In the genomic region with DNA sequence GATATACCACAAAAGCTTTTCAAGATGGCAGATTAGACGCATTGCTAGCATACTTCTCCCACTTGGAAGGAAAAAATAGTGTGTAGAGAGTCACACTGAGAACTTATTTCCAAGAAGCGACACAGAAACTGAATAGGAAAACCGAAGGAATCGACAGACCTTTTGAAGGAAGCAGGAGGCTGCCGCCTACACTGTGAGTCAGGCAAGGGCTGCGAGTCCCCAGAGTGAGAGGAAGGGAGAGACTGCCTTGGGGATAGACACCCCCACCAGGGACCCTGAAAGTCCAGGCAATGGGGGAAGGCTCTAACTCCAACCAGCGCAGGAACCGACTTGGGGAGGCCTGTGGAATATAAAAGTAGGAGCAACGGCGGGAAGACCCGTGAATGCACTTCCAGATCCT, we compare ENCODE assay signal across 1 cellular context.
TF ChIP-seq lines count a peak whose summit lies in the region.

No MANE protein-coding gene starts in this region.

TF ChIP-seq in H1, 55 proteins besides CTCF, POLR2A, EP300 and RAD21 (continued from another document):
- TF ChIP-seq, protein P1, sequence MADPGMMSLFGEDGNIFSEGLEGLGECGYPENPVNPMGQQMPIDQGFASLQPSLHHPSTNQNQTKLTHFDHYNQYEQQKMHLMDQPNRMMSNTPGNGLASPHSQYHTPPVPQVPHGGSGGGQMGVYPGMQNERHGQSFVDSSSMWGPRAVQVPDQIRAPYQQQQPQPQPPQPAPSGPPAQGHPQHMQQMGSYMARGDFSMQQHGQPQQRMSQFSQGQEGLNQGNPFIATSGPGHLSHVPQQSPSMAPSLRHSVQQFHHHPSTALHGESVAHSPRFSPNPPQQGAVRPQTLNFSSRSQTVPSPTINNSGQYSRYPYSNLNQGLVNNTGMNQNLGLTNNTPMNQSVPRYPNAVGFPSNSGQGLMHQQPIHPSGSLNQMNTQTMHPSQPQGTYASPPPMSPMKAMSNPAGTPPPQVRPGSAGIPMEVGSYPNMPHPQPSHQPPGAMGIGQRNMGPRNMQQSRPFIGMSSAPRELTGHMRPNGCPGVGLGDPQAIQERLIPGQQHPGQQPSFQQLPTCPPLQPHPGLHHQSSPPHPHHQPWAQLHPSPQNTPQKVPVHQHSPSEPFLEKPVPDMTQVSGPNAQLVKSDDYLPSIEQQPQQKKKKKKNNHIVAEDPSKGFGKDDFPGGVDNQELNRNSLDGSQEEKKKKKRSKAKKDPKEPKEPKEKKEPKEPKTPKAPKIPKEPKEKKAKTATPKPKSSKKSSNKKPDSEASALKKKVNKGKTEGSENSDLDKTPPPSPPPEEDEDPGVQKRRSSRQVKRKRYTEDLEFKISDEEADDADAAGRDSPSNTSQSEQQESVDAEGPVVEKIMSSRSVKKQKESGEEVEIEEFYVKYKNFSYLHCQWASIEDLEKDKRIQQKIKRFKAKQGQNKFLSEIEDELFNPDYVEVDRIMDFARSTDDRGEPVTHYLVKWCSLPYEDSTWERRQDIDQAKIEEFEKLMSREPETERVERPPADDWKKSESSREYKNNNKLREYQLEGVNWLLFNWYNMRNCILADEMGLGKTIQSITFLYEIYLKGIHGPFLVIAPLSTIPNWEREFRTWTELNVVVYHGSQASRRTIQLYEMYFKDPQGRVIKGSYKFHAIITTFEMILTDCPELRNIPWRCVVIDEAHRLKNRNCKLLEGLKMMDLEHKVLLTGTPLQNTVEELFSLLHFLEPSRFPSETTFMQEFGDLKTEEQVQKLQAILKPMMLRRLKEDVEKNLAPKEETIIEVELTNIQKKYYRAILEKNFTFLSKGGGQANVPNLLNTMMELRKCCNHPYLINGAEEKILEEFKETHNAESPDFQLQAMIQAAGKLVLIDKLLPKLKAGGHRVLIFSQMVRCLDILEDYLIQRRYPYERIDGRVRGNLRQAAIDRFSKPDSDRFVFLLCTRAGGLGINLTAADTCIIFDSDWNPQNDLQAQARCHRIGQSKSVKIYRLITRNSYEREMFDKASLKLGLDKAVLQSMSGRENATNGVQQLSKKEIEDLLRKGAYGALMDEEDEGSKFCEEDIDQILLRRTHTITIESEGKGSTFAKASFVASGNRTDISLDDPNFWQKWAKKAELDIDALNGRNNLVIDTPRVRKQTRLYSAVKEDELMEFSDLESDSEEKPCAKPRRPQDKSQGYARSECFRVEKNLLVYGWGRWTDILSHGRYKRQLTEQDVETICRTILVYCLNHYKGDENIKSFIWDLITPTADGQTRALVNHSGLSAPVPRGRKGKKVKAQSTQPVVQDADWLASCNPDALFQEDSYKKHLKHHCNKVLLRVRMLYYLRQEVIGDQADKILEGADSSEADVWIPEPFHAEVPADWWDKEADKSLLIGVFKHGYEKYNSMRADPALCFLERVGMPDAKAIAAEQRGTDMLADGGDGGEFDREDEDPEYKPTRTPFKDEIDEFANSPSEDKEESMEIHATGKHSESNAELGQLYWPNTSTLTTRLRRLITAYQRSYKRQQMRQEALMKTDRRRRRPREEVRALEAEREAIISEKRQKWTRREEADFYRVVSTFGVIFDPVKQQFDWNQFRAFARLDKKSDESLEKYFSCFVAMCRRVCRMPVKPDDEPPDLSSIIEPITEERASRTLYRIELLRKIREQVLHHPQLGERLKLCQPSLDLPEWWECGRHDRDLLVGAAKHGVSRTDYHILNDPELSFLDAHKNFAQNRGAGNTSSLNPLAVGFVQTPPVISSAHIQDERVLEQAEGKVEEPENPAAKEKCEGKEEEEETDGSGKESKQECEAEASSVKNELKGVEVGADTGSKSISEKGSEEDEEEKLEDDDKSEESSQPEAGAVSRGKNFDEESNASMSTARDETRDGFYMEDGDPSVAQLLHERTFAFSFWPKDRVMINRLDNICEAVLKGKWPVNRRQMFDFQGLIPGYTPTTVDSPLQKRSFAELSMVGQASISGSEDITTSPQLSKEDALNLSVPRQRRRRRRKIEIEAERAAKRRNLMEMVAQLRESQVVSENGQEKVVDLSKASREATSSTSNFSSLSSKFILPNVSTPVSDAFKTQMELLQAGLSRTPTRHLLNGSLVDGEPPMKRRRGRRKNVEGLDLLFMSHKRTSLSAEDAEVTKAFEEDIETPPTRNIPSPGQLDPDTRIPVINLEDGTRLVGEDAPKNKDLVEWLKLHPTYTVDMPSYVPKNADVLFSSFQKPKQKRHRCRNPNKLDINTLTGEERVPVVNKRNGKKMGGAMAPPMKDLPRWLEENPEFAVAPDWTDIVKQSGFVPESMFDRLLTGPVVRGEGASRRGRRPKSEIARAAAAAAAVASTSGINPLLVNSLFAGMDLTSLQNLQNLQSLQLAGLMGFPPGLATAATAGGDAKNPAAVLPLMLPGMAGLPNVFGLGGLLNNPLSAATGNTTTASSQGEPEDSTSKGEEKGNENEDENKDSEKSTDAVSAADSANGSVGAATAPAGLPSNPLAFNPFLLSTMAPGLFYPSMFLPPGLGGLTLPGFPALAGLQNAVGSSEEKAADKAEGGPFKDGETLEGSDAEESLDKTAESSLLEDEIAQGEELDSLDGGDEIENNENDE (IDR thresholded peaks at IDR 0.05; ENCODE audit: insufficient replicate concordance, low read length): no peak
- TF ChIP-seq, protein P2, sequence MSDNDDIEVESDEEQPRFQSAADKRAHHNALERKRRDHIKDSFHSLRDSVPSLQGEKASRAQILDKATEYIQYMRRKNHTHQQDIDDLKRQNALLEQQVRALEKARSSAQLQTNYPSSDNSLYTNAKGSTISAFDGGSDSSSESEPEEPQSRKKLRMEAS (IDR thresholded peaks at IDR 0.05): no peak
- no peak for TF ChIP-seq GTF2F1 (IDR thresholded peaks at IDR 0.05; ENCODE audit: borderline replicate concordance, low read depth, low read length)
- TF ChIP-seq RNF2 (IDR thresholded peaks at IDR 0.05; ENCODE audit: borderline replicate concordance, low read depth, low read length, missing control alignments, poor library complexity, severe bottlenecking): no peak
- no peak for TF ChIP-seq SIN3A (conservative IDR thresholded peaks at IDR 0.05 in 1 of 2, IDR thresholded peaks at IDR 0.05 in 1 of 2; ENCODE audit: low read depth in 1 of 2, low read length in 2 of 2)
- TF ChIP-seq RXRA (IDR thresholded peaks at IDR 0.05; ENCODE audit: insufficient read depth, low read depth, low read length): no peak
- TF ChIP-seq CHD2 (IDR thresholded peaks at IDR 0.05; ENCODE audit: low read length): no peak
- TF ChIP-seq, protein P3, sequence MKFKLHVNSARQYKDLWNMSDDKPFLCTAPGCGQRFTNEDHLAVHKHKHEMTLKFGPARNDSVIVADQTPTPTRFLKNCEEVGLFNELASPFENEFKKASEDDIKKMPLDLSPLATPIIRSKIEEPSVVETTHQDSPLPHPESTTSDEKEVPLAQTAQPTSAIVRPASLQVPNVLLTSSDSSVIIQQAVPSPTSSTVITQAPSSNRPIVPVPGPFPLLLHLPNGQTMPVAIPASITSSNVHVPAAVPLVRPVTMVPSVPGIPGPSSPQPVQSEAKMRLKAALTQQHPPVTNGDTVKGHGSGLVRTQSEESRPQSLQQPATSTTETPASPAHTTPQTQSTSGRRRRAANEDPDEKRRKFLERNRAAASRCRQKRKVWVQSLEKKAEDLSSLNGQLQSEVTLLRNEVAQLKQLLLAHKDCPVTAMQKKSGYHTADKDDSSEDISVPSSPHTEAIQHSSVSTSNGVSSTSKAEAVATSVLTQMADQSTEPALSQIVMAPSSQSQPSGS (IDR thresholded peaks at IDR 0.05; ENCODE audit: low read length): no peak
- no peak for TF ChIP-seq TEAD4 (IDR thresholded peaks at IDR 0.05; ENCODE audit: low read depth, low read length)
- TF ChIP-seq POLR2AphosphoS5 (IDR thresholded peaks at IDR 0.05; ENCODE audit: low read depth, low read length): no peak
- no peak for TF ChIP-seq SIX5 (IDR thresholded peaks at IDR 0.05; ENCODE audit: low read depth, low read length)
- TF ChIP-seq KDM4A (IDR thresholded peaks at IDR 0.05; ENCODE audit: low read depth, low read length, severe bottlenecking): no peak
